1 cellular context compared by ENCODE assay signal in genomic region chr16:68079616-68080344, GRCh38.
A peak's percentile ranks its signal among the peaks of the same experiment; 100 is the strongest.
TF ChIP-seq lines count a peak whose summit lies in the region.

No MANE protein-coding gene starts in this region.

TF ChIP-seq in HepG2, 621 proteins besides CTCF, POLR2A, EP300 and RAD21 (continued from another document and continues in another):
- TF ChIP-seq PAXIP1 (CRISPR knock-in tag; conservative IDR thresholded peaks at IDR 0.05) (peak; percentile 100), ZNF616 (CRISPR knock-in tag; IDR thresholded peaks at IDR 0.05; ENCODE audit: low read depth) (0 out of 2 replicates have a peak, but pooled peaks have one; percentile 61), HNF4G (IDR thresholded peaks at IDR 0.05; ENCODE audit: borderline replicate concordance, low read depth, low read length) (peak; percentile 99), HNF4G (CRISPR knock-in tag; IDR thresholded peaks at IDR 0.05; ENCODE audit: borderline replicate concordance, low read depth) (peak; percentile 99), KDM5B (CRISPR knock-in tag; IDR thresholded peaks at IDR 0.05; ENCODE audit: borderline replicate concordance) (0 out of 2 replicates have a peak, but pooled peaks have one; percentile 72), ZSCAN22 (CRISPR knock-in tag; IDR thresholded peaks at IDR 0.05) (no peak; the same call in 1 of the 2 replicates), ZNF598 (CRISPR knock-in tag; IDR thresholded peaks at IDR 0.05; ENCODE audit: borderline replicate concordance) (no peak; the same call in 1 of the 2 replicates), ZNF597 (CRISPR knock-in tag; IDR thresholded peaks at IDR 0.05) (no peak), ZNF362 (CRISPR knock-in tag; IDR thresholded peaks at IDR 0.05; ENCODE audit: borderline replicate concordance) (peak; percentile 66), EEA1 (CRISPR knock-in tag; IDR thresholded peaks at IDR 0.05; ENCODE audit: borderline replicate concordance) (0 out of 2 replicates have a peak, but pooled peaks have one; percentile 69), ZNF691 (CRISPR knock-in tag; IDR thresholded peaks at IDR 0.05; ENCODE audit: borderline replicate concordance, low read depth) (no peak; the same call in 1 of the 2 replicates), TCF7 (IDR thresholded peaks at IDR 0.05; ENCODE audit: low read depth) (peak; percentile 68), ZBTB39 (CRISPR knock-in tag; IDR thresholded peaks at IDR 0.05) (peak; percentile 89; the same call in 1 of the 2 replicates), TFDP2 (CRISPR knock-in tag; IDR thresholded peaks at IDR 0.05) (peak; percentile 79), REXO4 (CRISPR knock-in tag; IDR thresholded peaks at IDR 0.05; ENCODE audit: borderline replicate concordance) (no peak), NR0B2 (CRISPR knock-in tag; IDR thresholded peaks at IDR 0.05) (0 out of 2 replicates have a peak, but pooled peaks have one; percentile 23), KMT2A (CRISPR knock-in tag; IDR thresholded peaks at IDR 0.05) (peak; percentile 71; the same call in 1 of the 2 replicates), THAP8 (CRISPR knock-in tag; IDR thresholded peaks at IDR 0.05; ENCODE audit: borderline replicate concordance) (peak; percentile 72; the same call in 1 of the 2 replicates), HDAC2 (CRISPR knock-in tag; IDR thresholded peaks at IDR 0.05) (peak; percentile 98), ZNF891 (CRISPR knock-in tag; IDR thresholded peaks at IDR 0.05) (peak; percentile 94; the same call in 1 of the 2 replicates), ETV5 (CRISPR knock-in tag; IDR thresholded peaks at IDR 0.05; ENCODE audit: borderline replicate concordance) (peak; percentile 99), ZNF552 (CRISPR knock-in tag; IDR thresholded peaks at IDR 0.05; ENCODE audit: borderline replicate concordance) (peak; percentile 46; the same call in 1 of the 2 replicates), KLF11 (CRISPR knock-in tag; IDR thresholded peaks at IDR 0.05) (peak; percentile 75; the same call in 1 of the 2 replicates), ZNF720 (CRISPR knock-in tag; IDR thresholded peaks at IDR 0.05) (no peak), ARHGAP35 (CRISPR knock-in tag; IDR thresholded peaks at IDR 0.05; ENCODE audit: borderline replicate concordance) (peak; percentile 48; the same call in 1 of the 2 replicates), ZNF350 (CRISPR knock-in tag; IDR thresholded peaks at IDR 0.05; ENCODE audit: borderline replicate concordance, low read depth) (peak; percentile 99), CBX2 (IDR thresholded peaks at IDR 0.05; ENCODE audit: low read depth, low read length) (no peak), CBX2 (CRISPR knock-in tag; IDR thresholded peaks at IDR 0.05; ENCODE audit: low read depth) (no peak), HBP1 (CRISPR knock-in tag; IDR thresholded peaks at IDR 0.05; ENCODE audit: low read depth) (no peak; the same call in 1 of the 2 replicates), REL (CRISPR knock-in tag; conservative IDR thresholded peaks at IDR 0.05) (no peak), ZNF124 (CRISPR knock-in tag; IDR thresholded peaks at IDR 0.05) (peak; percentile 70), ZNF224 (CRISPR knock-in tag; IDR thresholded peaks at IDR 0.05) (peak; percentile 93; the same call in 1 of the 2 replicates), NFE2 (CRISPR knock-in tag; IDR thresholded peaks at IDR 0.05) (no peak), MAFG (CRISPR knock-in tag; IDR thresholded peaks at IDR 0.05) (no peak), ZMYM2 (CRISPR knock-in tag; IDR thresholded peaks at IDR 0.05) (peak; percentile 20; the same call in 1 of the 2 replicates), E2F2 (CRISPR knock-in tag; IDR thresholded peaks at IDR 0.05; ENCODE audit: borderline replicate concordance) (no peak), ZNF414 (CRISPR knock-in tag; IDR thresholded peaks at IDR 0.05) (peak; percentile 25), RBM22 (optimal IDR thresholded peaks at IDR 0.05; ENCODE audit: low read length) (peak; percentile 76), BCLAF1 (IDR thresholded peaks at IDR 0.05) (no peak)
